Comparison of ENCODE assay signal across 1 cellular context in the genomic region with DNA sequence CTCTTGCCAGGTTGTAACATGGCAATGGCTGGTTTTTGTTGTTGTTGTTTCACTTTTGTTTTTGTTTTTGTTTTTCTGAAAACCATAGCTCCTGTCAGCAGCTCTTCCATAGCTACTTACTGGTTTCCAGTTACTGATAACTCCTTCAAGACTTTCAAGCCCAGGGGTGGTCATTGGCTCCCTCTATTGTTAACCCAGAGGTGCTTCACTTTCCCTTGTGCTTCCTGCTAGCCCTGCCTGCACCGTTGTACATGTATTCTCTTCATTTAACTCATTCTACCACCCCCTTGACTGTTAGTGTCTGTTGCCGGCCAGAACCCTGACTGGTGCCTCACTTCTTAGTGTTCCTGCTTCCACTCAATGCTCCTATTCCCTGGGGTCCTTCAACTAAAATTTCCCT.
TF ChIP-seq lines count a peak whose summit lies in the region.

No MANE protein-coding gene starts in this region.

TF ChIP-seq in GM23338, 12 proteins besides CTCF, POLR2A, EP300 and RAD21 (continued from another document):
- TF ChIP-seq, protein P1, sequence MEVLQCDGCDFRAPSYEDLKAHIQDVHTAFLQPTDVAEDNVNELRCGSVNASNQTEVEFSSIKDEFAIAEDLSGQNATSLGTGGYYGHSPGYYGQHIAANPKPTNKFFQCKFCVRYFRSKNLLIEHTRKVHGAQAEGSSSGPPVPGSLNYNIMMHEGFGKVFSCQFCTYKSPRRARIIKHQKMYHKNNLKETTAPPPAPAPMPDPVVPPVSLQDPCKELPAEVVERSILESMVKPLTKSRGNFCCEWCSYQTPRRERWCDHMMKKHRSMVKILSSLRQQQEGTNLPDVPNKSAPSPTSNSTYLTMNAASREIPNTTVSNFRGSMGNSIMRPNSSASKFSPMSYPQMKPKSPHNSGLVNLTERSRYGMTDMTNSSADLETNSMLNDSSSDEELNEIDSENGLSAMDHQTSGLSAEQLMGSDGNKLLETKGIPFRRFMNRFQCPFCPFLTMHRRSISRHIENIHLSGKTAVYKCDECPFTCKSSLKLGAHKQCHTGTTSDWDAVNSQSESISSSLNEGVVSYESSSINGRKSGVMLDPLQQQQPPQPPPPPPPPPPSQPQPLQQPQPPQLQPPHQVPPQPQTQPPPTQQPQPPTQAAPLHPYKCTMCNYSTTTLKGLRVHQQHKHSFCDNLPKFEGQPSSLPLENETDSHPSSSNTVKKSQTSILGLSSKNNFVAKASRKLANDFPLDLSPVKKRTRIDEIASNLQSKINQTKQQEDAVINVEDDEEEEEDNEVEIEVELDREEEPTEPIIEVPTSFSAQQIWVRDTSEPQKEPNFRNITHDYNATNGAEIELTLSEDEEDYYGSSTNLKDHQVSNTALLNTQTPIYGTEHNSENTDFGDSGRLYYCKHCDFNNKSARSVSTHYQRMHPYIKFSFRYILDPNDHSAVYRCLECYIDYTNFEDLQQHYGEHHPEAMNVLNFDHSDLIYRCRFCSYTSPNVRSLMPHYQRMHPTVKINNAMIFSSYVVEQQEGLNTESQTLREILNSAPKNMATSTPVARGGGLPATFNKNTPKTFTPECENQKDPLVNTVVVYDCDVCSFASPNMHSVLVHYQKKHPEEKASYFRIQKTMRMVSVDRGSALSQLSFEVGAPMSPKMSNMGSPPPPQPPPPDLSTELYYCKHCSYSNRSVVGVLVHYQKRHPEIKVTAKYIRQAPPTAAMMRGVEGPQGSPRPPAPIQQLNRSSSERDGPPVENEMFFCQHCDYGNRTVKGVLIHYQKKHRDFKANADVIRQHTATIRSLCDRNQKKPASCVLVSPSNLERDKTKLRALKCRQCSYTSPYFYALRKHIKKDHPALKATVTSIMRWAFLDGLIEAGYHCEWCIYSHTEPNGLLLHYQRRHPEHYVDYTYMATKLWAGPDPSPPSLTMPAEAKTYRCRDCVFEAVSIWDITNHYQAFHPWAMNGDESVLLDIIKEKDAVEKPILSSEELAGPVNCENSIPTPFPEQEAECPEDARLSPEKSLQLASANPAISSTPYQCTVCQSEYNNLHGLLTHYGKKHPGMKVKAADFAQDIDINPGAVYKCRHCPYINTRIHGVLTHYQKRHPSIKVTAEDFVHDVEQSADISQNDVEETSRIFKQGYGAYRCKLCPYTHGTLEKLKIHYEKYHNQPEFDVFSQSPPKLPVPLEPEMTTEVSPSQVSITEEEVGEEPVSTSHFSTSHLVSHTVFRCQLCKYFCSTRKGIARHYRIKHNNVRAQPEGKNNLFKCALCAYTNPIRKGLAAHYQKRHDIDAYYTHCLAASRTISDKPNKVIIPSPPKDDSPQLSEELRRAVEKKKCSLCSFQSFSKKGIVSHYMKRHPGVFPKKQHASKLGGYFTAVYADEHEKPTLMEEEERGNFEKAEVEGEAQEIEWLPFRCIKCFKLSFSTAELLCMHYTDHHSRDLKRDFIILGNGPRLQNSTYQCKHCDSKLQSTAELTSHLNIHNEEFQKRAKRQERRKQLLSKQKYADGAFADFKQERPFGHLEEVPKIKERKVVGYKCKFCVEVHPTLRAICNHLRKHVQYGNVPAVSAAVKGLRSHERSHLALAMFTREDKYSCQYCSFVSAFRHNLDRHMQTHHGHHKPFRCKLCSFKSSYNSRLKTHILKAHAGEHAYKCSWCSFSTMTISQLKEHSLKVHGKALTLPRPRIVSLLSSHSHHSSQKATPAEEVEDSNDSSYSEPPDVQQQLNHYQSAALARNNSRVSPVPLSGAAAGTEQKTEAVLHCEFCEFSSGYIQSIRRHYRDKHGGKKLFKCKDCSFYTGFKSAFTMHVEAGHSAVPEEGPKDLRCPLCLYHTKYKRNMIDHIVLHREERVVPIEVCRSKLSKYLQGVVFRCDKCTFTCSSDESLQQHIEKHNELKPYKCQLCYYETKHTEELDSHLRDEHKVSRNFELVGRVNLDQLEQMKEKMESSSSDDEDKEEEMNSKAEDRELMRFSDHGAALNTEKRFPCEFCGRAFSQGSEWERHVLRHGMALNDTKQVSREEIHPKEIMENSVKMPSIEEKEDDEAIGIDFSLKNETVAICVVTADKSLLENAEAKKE (CRISPR knock-in tag; IDR thresholded peaks at IDR 0.05), result no peak
- TF ChIP-seq POLR2AphosphoS5 (IDR thresholded peaks at IDR 0.05; ENCODE audit: low read depth) (no peak), CREB1 (CRISPR knock-in tag; IDR thresholded peaks at IDR 0.05; ENCODE audit: low read depth) (no peak), EZH2 (IDR thresholded peaks at IDR 0.05; ENCODE audit: low read depth, unreplicated experiment) (no peak), JUNB (IDR thresholded peaks at IDR 0.05; ENCODE audit: unreplicated experiment) (no peak)
